ENCODE assay signal across 20 cellular contexts in genomic region chr6:38266921-38267354, GRCh38.
"Had no signal": no experiment of that assay in that cellular context is flagged by ENCODE, and none has a peak within 500 bp of the region (broad histone marks: within the 10 kb centered on the region; RNA-seq: fewer than 3 reads in every experiment).

No MANE protein-coding gene starts in this region.

- DNase-seq: activated CD4-positive, alpha-beta memory T cell treated with anti-CD3 and anti-CD28 coated beads for 36 hours; activated CD4-positive, alpha-beta T cell treated with anti-CD3 and anti-CD28 coated beads for 36 hours; activated gamma-delta T cell treated with Interleukin-2 at 50 U/mL for 16 hours; activated T-cell treated with anti-CD3 and anti-CD28 coated beads for 4 hours; foreskin keratinocyte; hippocampal formation; left colon; stimulated activated CD4-positive, alpha-beta T cell treated with anti-CD3 and anti-CD28 coated beads, Interleukin-2, amount 100 ng/mL, for 24 hours; stimulated activated naive CD4-positive, alpha-beta T cell treated with Interleukin-2 at 50 U/mL for 16 hours; T-helper 2 cell; tibial artery; uterus had no signal

- H3K27ac ChIP-seq: cardiac muscle cell, foreskin keratinocyte, prostate gland, right atrium auricular region, tibial artery, uterus had no signal

- H3K27me3 Mint-ChIP-seq: activated CD4-positive, alpha-beta memory T cell treated with anti-CD3 and anti-CD28 coated beads for 36 hours; activated CD4-positive, alpha-beta T cell treated with anti-CD3 and anti-CD28 coated beads for 36 hours had no signal

- H3K4me3 Mint-ChIP-seq: activated CD4-positive, alpha-beta memory T cell treated with anti-CD3 and anti-CD28 coated beads for 36 hours; activated CD4-positive, alpha-beta T cell treated with anti-CD3 and anti-CD28 coated beads for 36 hours; activated T-helper 1 cell treated with anti-CD3 and anti-CD28 coated beads, Interleukin-12 subunit alpha, Interleukin-12 subunit beta, Interleukin-2, Interleukin-4 antibody, amounts not matched to agents 30 ng/mL and 10 ng/mL and 1 ng/mL, durations not matched to agents 14 hours and 24 hours and 36 hours; neural crest cell had no signal

- H3K4me3 ChIP-seq: cardiac muscle cell, dorsolateral prefrontal cortex, lung, prostate gland, right atrium auricular region, tibial artery, uterus had no signal

- H3K27ac Mint-ChIP-seq: activated CD4-positive, alpha-beta memory T cell treated with anti-CD3 and anti-CD28 coated beads for 36 hours; activated CD4-positive, alpha-beta T cell treated with anti-CD3 and anti-CD28 coated beads for 36 hours; activated naive CD4-positive, alpha-beta T cell treated with anti-CD3 and anti-CD28 coated beads, Interleukin-2, amount 50 U/mL, for 72 hours; activated T-helper 1 cell treated with anti-CD3 and anti-CD28 coated beads, Interleukin-12 subunit alpha, Interleukin-12 subunit beta, Interleukin-2, Interleukin-4 antibody, amounts not matched to agents 30 ng/mL and 10 ng/mL and 1 ng/mL, durations not matched to agents 14 hours and 24 hours and 36 hours had no signal

- H3K36me3 ChIP-seq: cardiac muscle cell, prostate gland, right atrium auricular region, tibial artery, uterus had no signal

- H3K27me3 ChIP-seq: cardiac muscle cell, dorsolateral prefrontal cortex, foreskin keratinocyte, right atrium auricular region, tibial artery, uterus had no signal

- H3K9me3 Mint-ChIP-seq: activated CD4-positive, alpha-beta memory T cell treated with anti-CD3 and anti-CD28 coated beads for 36 hours; activated naive CD4-positive, alpha-beta T cell treated with anti-CD3 and anti-CD28 coated beads, Interleukin-2, amount 50 U/mL, for 72 hours; activated T-helper 1 cell treated with anti-CD3 and anti-CD28 coated beads, Interleukin-12 subunit alpha, Interleukin-12 subunit beta, Interleukin-2, Interleukin-4 antibody, amounts not matched to agents 30 ng/mL and 10 ng/mL and 1 ng/mL, durations not matched to agents 14 hours and 24 hours and 36 hours; neural crest cell had no signal

- H3K9me3 ChIP-seq: prostate gland, right atrium auricular region, tibial artery, uterus had no signal
